Comparison of ENCODE assay signal across 26 cellular contexts in the genomic region with DNA sequence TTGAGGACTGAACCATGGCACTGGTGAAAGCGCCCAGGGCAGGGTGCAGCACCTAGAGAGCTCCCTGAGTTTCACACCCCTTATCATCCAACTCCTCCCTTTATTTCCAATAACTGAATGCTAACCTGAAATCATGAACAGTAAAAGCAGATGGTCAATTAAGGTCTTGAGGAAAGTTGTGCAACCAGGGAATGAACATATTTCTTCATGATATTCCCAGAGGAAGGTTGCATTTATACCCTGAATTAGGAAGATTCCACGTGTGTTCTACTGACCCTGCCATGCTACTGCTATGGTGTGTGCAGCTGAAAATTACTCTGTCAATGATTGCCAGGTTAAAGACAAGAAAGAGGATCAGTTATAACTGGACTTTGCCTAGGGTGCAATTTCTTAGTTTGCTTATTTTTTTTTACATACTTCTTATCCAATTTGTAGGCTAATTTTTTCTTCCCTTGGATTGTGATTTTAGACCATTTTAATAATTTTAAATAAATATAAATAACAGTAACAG.
"Had no signal": no experiment of that assay in that cellular context is flagged by ENCODE, and none has a peak within 500 bp of the region (broad histone marks: within the 10 kb centered on the region; RNA-seq: fewer than 3 reads in every experiment).

No MANE protein-coding gene starts in this region.

- H3K36me3 ChIP-seq: colonic mucosa, gastroesophageal sphincter, ovary, suprapubic skin, thyroid gland had no signal

- ATAC-seq: gastroesophageal sphincter; left cardiac atrium; left ventricle myocardium superior; naive thymus-derived CD8-positive, alpha-beta T cell; right cardiac atrium; stimulated activated effector memory CD8-positive, alpha-beta T cell treated with anti-CD3 and anti-CD28 coated beads, Interleukin-12 subunit alpha, Interleukin-12 subunit beta, amount 100 ng/mL, for 72 hours; stimulated activated naive CD8-positive, alpha-beta T cell treated with anti-CD3 and anti-CD28 coated beads, Interleukin-15, Interleukin-2, amounts not matched to agents 100 U/mL and 50 U/mL, for 24 hours had no signal

- H3K4me3 Mint-ChIP-seq: endodermal cell; immature natural killer cell; naive thymus-derived CD8-positive, alpha-beta T cell; neural crest cell; stimulated activated effector memory CD8-positive, alpha-beta T cell treated with anti-CD3 and anti-CD28 coated beads, Interleukin-12 subunit alpha, Interleukin-12 subunit beta, amount 100 ng/mL, for 72 hours; type B pancreatic cell had no signal

- H3K9me3 Mint-ChIP-seq: endodermal cell had no signal

- H3K27ac ChIP-seq: colonic mucosa, gastroesophageal sphincter, ovary, suprapubic skin, thyroid gland had no signal

- FAIRE-seq: endothelial cell of umbilical vein, keratinocyte, urothelium cell line had no signal

- H3K4me1 ChIP-seq: colonic mucosa, gastroesophageal sphincter, suprapubic skin, thyroid gland had no signal

- H3K27me3 ChIP-seq: colonic mucosa, gastroesophageal sphincter, ovary, suprapubic skin, thyroid gland had no signal

- H3K4me1 Mint-ChIP-seq: immature natural killer cell; stimulated activated effector memory CD8-positive, alpha-beta T cell treated with anti-CD3 and anti-CD28 coated beads, Interleukin-12 subunit alpha, Interleukin-12 subunit beta, amount 100 ng/mL, for 72 hours had no signal

- H3K36me3 Mint-ChIP-seq: immature natural killer cell; naive thymus-derived CD8-positive, alpha-beta T cell; stimulated activated effector memory CD8-positive, alpha-beta T cell treated with anti-CD3 and anti-CD28 coated beads, Interleukin-12 subunit alpha, Interleukin-12 subunit beta, amount 100 ng/mL, for 72 hours had no signal

- H3K27ac Mint-ChIP-seq: endodermal cell; immature natural killer cell; naive thymus-derived CD8-positive, alpha-beta T cell; stimulated activated effector memory CD8-positive, alpha-beta T cell treated with anti-CD3 and anti-CD28 coated beads, Interleukin-12 subunit alpha, Interleukin-12 subunit beta, amount 100 ng/mL, for 72 hours; type B pancreatic cell had no signal

- H3K4me3 ChIP-seq: colonic mucosa, gastroesophageal sphincter, lung, ovary, suprapubic skin, thyroid gland had no signal

- H3K27me3 Mint-ChIP-seq: type B pancreatic cell had no signal

- H3K9me3 ChIP-seq: colonic mucosa, gastroesophageal sphincter, ovary, suprapubic skin, thyroid gland had no signal

- DNase-seq: colonic mucosa; dermis blood vessel endothelial cell; endodermal cell; erythroblast; foreskin fibroblast; glutamatergic neuron; immature natural killer cell; left cardiac atrium; left ventricle myocardium superior; mesendoderm; naive thymus-derived CD8-positive, alpha-beta T cell; ovary; right cardiac atrium; stimulated activated CD4-positive, alpha-beta T cell treated with anti-CD3 and anti-CD28 coated beads, Interleukin-4, amount 100 ng/mL, for 1 hour; stimulated activated CD8-positive, alpha-beta memory T cell treated with anti-CD3 and anti-CD28 coated beads, Interleukin-4, amount 100 ng/mL, for 48 hours; stimulated activated naive CD8-positive, alpha-beta T cell treated with anti-CD3 and anti-CD28 coated beads, Interleukin-15, Interleukin-2, amounts not matched to agents 100 U/mL and 50 U/mL, for 24 hours; thyroid gland had no signal
